Comparison of ENCODE assay signal across 11 cellular contexts in genomic region chr4:3708103-3708510, GRCh38. TPM values are rescaled to one million over a fixed set of nuclear protein-coding genes. Genes with fewer than 3 reads are reported as not detected.
A peak's percentile ranks its signal among the peaks of the same experiment; 100 is the strongest.
DNase-seq lines count a peak whose midpoint lies in the region; ATAC-seq and TF ChIP-seq lines count a peak whose summit lies in the region.
"Had no signal": no experiment of that assay in that cellular context is flagged by ENCODE, and none has a peak within 500 bp of the region (broad histone marks: within the 10 kb centered on the region; RNA-seq: fewer than 3 reads in every experiment).

No MANE protein-coding gene starts in this region.

- no peak overlapping the region for H3K27ac ChIP-seq in right atrium auricular region
- no peak overlapping the region for H3K27ac ChIP-seq in body of pancreas
- H3K27ac ChIP-seq in lower lobe of right lung = no peak overlapping the region
- H3K27ac ChIP-seq in aorta (ENCODE audit: low read depth in 1 of 2, low read length in 2 of 2) = peak overlapping the region in 1 of 2 donors; percentile 18

- intact Hi-C loops in Right ventricle myocardium inferior (cut with DNase I) = no loop called here
- intact Hi-C loops in body of pancreas (cut with DNase I) = no loop called here
- intact Hi-C loops in lower lobe of right lung (cut with DNase I) = no loop called here
- intact Hi-C loops in aorta (cut with DNase I) = loop anchor here (2.0 to 5.0 kb wide), 3 partner anchors 19 to 59 kb away; partner anchors contain the start of gene ADRA2C (in 2 of the 2)

- no peaks in the 10 kb centered on the region for H3K9me3 ChIP-seq in right atrium auricular region
- no peaks in the 10 kb centered on the region for H3K9me3 ChIP-seq in body of pancreas
- no peaks in the 10 kb centered on the region for H3K9me3 ChIP-seq in lower lobe of right lung
- H3K9me3 ChIP-seq in aorta (ENCODE audit: control insufficient read depth, low read length) = no peaks in the 10 kb centered on the region

- H3K4me3 ChIP-seq in right atrium auricular region (no peak overlapping the region), body of pancreas (no peak overlapping the region), lower lobe of right lung (no peak overlapping the region), aorta (ENCODE audit: low read length in 2 of 2) (no peak overlapping the region)

- no peak for TF ChIP-seq POLR2A in body of pancreas (IDR thresholded peaks at IDR 0.05)

- no peaks in the 10 kb centered on the region for H3K4me1 ChIP-seq in right atrium auricular region
- peaks cover 12% of the 10 kb centered on the region for H3K4me1 ChIP-seq in body of pancreas
- H3K4me1 ChIP-seq in lower lobe of right lung = no peaks in the 10 kb centered on the region
- no peaks in the 10 kb centered on the region for H3K4me1 ChIP-seq in aorta (ENCODE audit: control insufficient read depth in 1 of 2, insufficient read depth in 2 of 2, low read length in 2 of 2)

- DNase-seq in Right ventricle myocardium inferior (ENCODE audit: missing footprints) = peak; percentile 51
- DNase-seq in right atrium auricular region (ENCODE audit: low spot score) = no peak
- DNase-seq in body of pancreas = peak; percentile 13 to 40 (median 32)
- DNase-seq in lower lobe of right lung = peak; percentile 39
- peak; percentile 89 to 95 for DNase-seq in aorta
- DNase-seq in NCI-H226 = no peak
- no peak for DNase-seq in NCI-H82 treated with DMSO at 0.1 percent for 48 hours (lab: John Stamatoyannopoulos, UW; ENCODE audit: unreplicated experiment)
- DNase-seq: KG1, NCI-H526 treated with DMSO at 0.1 percent for 48 hours, T-helper 9 cell had no signal

- no peaks in the 10 kb centered on the region for H3K36me3 ChIP-seq in right atrium auricular region
- H3K36me3 ChIP-seq in body of pancreas (replicated peaks in 1 of 2; ENCODE audit: insufficient read depth in 1 of 2, low read depth in 2 of 2) = no peaks in the 10 kb centered on the region
- no peaks in the 10 kb centered on the region for H3K36me3 ChIP-seq in lower lobe of right lung
- H3K36me3 ChIP-seq in aorta (ENCODE audit: control insufficient read depth in 1 of 2, insufficient read depth in 2 of 2, low read length in 1 of 2) = no peaks in the 10 kb centered on the region

- ATAC-seq in Right ventricle myocardium inferior (peak; percentile 35), body of pancreas (peak; percentile 40), lower lobe of right lung (no peak), aorta (ENCODE audit: low FRiP score) (peak; percentile 84), GM21737 (IDR thresholded peaks at IDR 0.05; ENCODE audit: unreplicated experiment) (no peak)

- TF ChIP-seq CTCF in right atrium auricular region (IDR thresholded peaks at IDR 0.05) (no peak), body of pancreas (IDR thresholded peaks at IDR 0.05) (no peak), lower lobe of right lung (IDR thresholded peaks at IDR 0.05) (no peak)

- WGBS in body of pancreas, 2 donors = 51 to 73% methylated on average over 11 to 13 of the region's 14 CpGs
- 4 to 5% methylated on average over 14 of the region's 14 CpGs for WGBS in aorta, 2 donors

- peaks cover 0 to under 1% of the 10 kb centered on the region in 2 donors for H3K27me3 ChIP-seq in right atrium auricular region
- no peaks in the 10 kb centered on the region for H3K27me3 ChIP-seq in body of pancreas
- peaks cover 30% of the 10 kb centered on the region for H3K27me3 ChIP-seq in lower lobe of right lung (ENCODE audit: low read depth)
- no peaks in the 10 kb centered on the region for H3K27me3 ChIP-seq in aorta (ENCODE audit: control insufficient read depth in 1 of 2, insufficient read depth in 2 of 2, low read length in 1 of 2)

RNA-seq across cellular contexts. Expression of gene ADRA2C, which starts 58.1 kb away (rescaled TPM):
- 6.9 TPM for total RNA-seq in Right ventricle myocardium inferior
- 1 to 10 TPM; 2.6 to 3.1 TPM for total RNA-seq in right atrium auricular region
- 10 to 100 TPM in 1 of 2 donors, 1 to 10 TPM in 1; 6.7 to 10.5 TPM for total RNA-seq in body of pancreas
- total RNA-seq in lower lobe of right lung = 2.5 TPM
- 10 to 100 TPM; 36.4 to 72.2 TPM for total RNA-seq in aorta
- 10 to 100 TPM in 1 of 2 donors, 1 to 10 TPM in 1; 9.6 to 49.0 TPM for polyA plus RNA-seq in aorta

Comparison
In these comparisons a context has a peak if more than half of its experiments do, and no peak if none do; other contexts are left out.
1. DNase-seq: peak in Right ventricle myocardium inferior (single experiment), body of pancreas (4 of 4), lower lobe of right lung (single experiment) and aorta (2 of 2); none in right atrium auricular region (single experiment), NCI-H226 (single experiment) and NCI-H82 treated with DMSO at 0.1 percent for 48 hours (single experiment).
2. ATAC-seq: peak in Right ventricle myocardium inferior (single experiment), body of pancreas (single experiment) and aorta (single experiment); none in lower lobe of right lung (0 of 2) and GM21737 (single experiment).
3. intact Hi-C loops: an anchor here in aorta (2.0 to 5.0 kb wide); none called in Right ventricle myocardium inferior, body of pancreas and lower lobe of right lung.